Comparison of ENCODE assay signal across 10 cellular contexts in genomic region chr5:9348296-9348996, GRCh38.
DNase-seq lines count a peak whose midpoint lies in the region; ATAC-seq and TF ChIP-seq lines count a peak whose summit lies in the region.
"Had no signal": no experiment of that assay in that cellular context is flagged by ENCODE, and none has a peak within 500 bp of the region (broad histone marks: within the 10 kb centered on the region; RNA-seq: fewer than 3 reads in every experiment).

No MANE protein-coding gene starts in this region.

- peak; percentile 49 to 58 for DNase-seq in Caco-2
- peak; percentile 98 for DNase-seq in PC-3
- DNase-seq in epidermal melanocyte (ENCODE audit: insufficient read length, low spot score), result peak; percentile 24
- DNase-seq in NCI-H345 (lab: John Stamatoyannopoulos, UW), result no peak
- no peak for DNase-seq in NCI-H2196 treated with DMSO at 0.1 percent for 48 hours (lab: John Stamatoyannopoulos, UW; ENCODE audit: unreplicated experiment)
- DNase-seq in A673 (ENCODE audit: low spot score), result no peak

- no peaks in the 10 kb centered on the region for H3K27me3 Mint-ChIP-seq in Caco-2 (ENCODE audit: insufficient read depth, unreplicated experiment)

- peak overlapping the region; percentile 42 for H3K4me3 Mint-ChIP-seq in Caco-2 (ENCODE audit: unreplicated experiment)
- H3K4me3 Mint-ChIP-seq: CD14-positive monocyte, nephron had no signal

- H3K9ac ChIP-seq in PC-3 (ENCODE audit: low read length), result no peak overlapping the region

- intact Hi-C loops in Caco-2 (cut with micrococcal nuclease; ENCODE audit: unreplicated experiment) (loop anchor here (2.0 kb wide), 1 partner anchor 32 kb away; no protein-coding TSS in a partner anchor), PC-3 (cut with micrococcal nuclease) (loop anchor here (2.0 kb wide), 2 partner anchors 28 to 108 kb away; no protein-coding TSS in a partner anchor), A673 (cut with micrococcal nuclease; ENCODE audit: unreplicated experiment) (no loop called here)

- H3K27ac ChIP-seq in PC-3 (ENCODE audit: low read length) (peak overlapping the region; percentile 44), mesodermal cell (ENCODE audit: low read depth, low read length, severe bottlenecking) (peak overlapping the region; percentile 81), A673 (ENCODE audit: low read depth, low read length, poor library complexity, severe bottlenecking) (no peak overlapping the region)

- peaks cover 14% of the 10 kb centered on the region for H3K4me1 Mint-ChIP-seq in Caco-2 (ENCODE audit: low read depth, unreplicated experiment)
- H3K4me1 Mint-ChIP-seq: CD14-positive monocyte, nephron had no signal

- H3K27me3 ChIP-seq in Caco-2 (replicated peaks; ENCODE audit: control insufficient read depth, insufficient read depth, low read length) (no peaks in the 10 kb centered on the region), PC-3 (ENCODE audit: low read length) (no peaks in the 10 kb centered on the region), A673 (replicated peaks; ENCODE audit: insufficient read depth, low read depth, low read length, poor library complexity) (no peaks in the 10 kb centered on the region)

- H3K4me3 ChIP-seq in Caco-2 (ENCODE audit: low read depth, low read length) (no peak overlapping the region), PC-3 (ENCODE audit: low read length) (peak overlapping the region; percentile 33), mesodermal cell (ENCODE audit: extremely low read depth, insufficient read depth, low read length, poor library complexity, severe bottlenecking) (no peak overlapping the region), A673 (ENCODE audit: low read depth, low read length, poor library complexity, severe bottlenecking) (no peak overlapping the region)

- H2AFZ ChIP-seq in PC-3 (ENCODE audit: low read length), result peak overlapping the region; percentile 14

- H3K9me2 ChIP-seq in PC-3 (replicated peaks; ENCODE audit: low read length), result no peaks in the 10 kb centered on the region; the same call in 1 of the 2 replicates

- peak overlapping the region; percentile 73 for H3K27ac Mint-ChIP-seq in Caco-2 (ENCODE audit: unreplicated experiment)
- H3K27ac Mint-ChIP-seq: CD14-positive monocyte had no signal

- POLR2A ChIA-PET in Caco-2 (lab: Charles Lee), result no interaction called here
- POLR2A ChIA-PET in PC-3 (lab: Charles Lee; ENCODE audit: unreplicated experiment), result no interaction called here
- POLR2A ChIA-PET in A673 (lab: Charles Lee; ENCODE audit: low non-redundant PET), result no interaction called here

- peak overlapping the region; percentile 70 for H3K4me2 ChIP-seq in PC-3 (ENCODE audit: low read length)

- H3K4me1 ChIP-seq in Caco-2 (peaks cover 35% of the 10 kb centered on the region), PC-3 (ENCODE audit: insufficient read depth, low read length) (peaks cover 36% of the 10 kb centered on the region), mesodermal cell (ENCODE audit: control insufficient read depth, insufficient read depth, low read length, poor library complexity, severe bottlenecking) (peaks cover 24% of the 10 kb centered on the region), A673 (ENCODE audit: insufficient read depth, low read length, poor library complexity, severe bottlenecking) (no peaks in the 10 kb centered on the region)

- TF ChIP-seq CTCF in Caco-2 (IDR thresholded peaks at IDR 0.05; ENCODE audit: insufficient read depth in 1 of 2, low read depth in 1 of 2, low read length in 1 of 2, severe bottlenecking in 1 of 2, unreplicated experiment in 1 of 2) (no peak), PC-3 (conservative IDR thresholded peaks at IDR 0.05; ENCODE audit: low read depth, low read length) (no peak), A673 (conservative IDR thresholded peaks at IDR 0.05; ENCODE audit: low read depth, low read length) (no peak)

- H3K36me3 ChIP-seq in Caco-2 (ENCODE audit: control insufficient read depth, insufficient read depth, low read length) (no peaks in the 10 kb centered on the region), PC-3 (ENCODE audit: low read depth, low read length) (no peaks in the 10 kb centered on the region), mesodermal cell (ENCODE audit: control insufficient read depth, insufficient read depth, low read length) (peaks cover 13% of the 10 kb centered on the region), A673 (ENCODE audit: insufficient read depth, low read length, poor library complexity, severe bottlenecking) (no peaks in the 10 kb centered on the region)

- no peaks in the 10 kb centered on the region for H3K36me3 Mint-ChIP-seq in Caco-2 (ENCODE audit: insufficient read depth, unreplicated experiment)
- H3K36me3 Mint-ChIP-seq: CD14-positive monocyte had no signal

- H4K20me1 ChIP-seq in PC-3 (ENCODE audit: low read length), result no peaks in the 10 kb centered on the region

- peaks cover 9% of the 10 kb centered on the region for H3F3A ChIP-seq in PC-3 (ENCODE audit: low read length, unreplicated experiment)

- no peaks in the 10 kb centered on the region for H3K9me3 ChIP-seq in Caco-2
- H3K9me3 ChIP-seq in PC-3 (ENCODE audit: low read length), result no peaks in the 10 kb centered on the region
- H3K9me3 ChIP-seq in mesodermal cell (ENCODE audit: control insufficient read depth, low read length), result peaks cover 8% of the 10 kb centered on the region
- no peaks in the 10 kb centered on the region for H3K9me3 ChIP-seq in A673 (ENCODE audit: low read depth, low read length, poor library complexity, severe bottlenecking)

- peaks cover 10% of the 10 kb centered on the region for H3K9me3 Mint-ChIP-seq in Caco-2 (ENCODE audit: unreplicated experiment)
- H3K9me3 Mint-ChIP-seq: nephron had no signal

- 53 to 80% methylated on average over 1 to 4 of the region's 5 CpGs for WGBS in mesodermal cell (ENCODE audit: insufficient coverage in 2 of 2), 2 experiments

- ATAC-seq in PC-3 (peak; percentile 92), GM18873 (IDR thresholded peaks at IDR 0.05; ENCODE audit: low FRiP score, unreplicated experiment) (no peak)

- no peaks in the 10 kb centered on the region for H3K79me2 ChIP-seq in PC-3 (ENCODE audit: low read length)

- no TSS peak for BruUV-seq in Caco-2 (replicated peaks; lab: Mats Ljungman, UMichigan)
- BruUV-seq in PC-3 (replicated peaks; lab: Mats Ljungman, UMichigan), result no TSS peak
- BruUV-seq in A673 (replicated peaks; lab: Mats Ljungman, UMichigan), result no TSS peak

- CTCF ChIA-PET in Caco-2 (lab: Charles Lee) (no interaction called here), PC-3 (lab: Charles Lee) (no interaction called here), A673 (lab: Charles Lee) (no interaction called here)

Comparison
In these comparisons a context has a peak if more than half of its experiments do, and no peak if none do; other contexts are left out.
1. DNase-seq: peak in Caco-2 (2 of 2), PC-3 (single experiment) and epidermal melanocyte (single experiment); none in NCI-H345 (single experiment), NCI-H2196 treated with DMSO at 0.1 percent for 48 hours (single experiment) and A673 (single experiment).